Comparison of ENCODE assay signal across 10 cellular contexts in the genomic region with DNA sequence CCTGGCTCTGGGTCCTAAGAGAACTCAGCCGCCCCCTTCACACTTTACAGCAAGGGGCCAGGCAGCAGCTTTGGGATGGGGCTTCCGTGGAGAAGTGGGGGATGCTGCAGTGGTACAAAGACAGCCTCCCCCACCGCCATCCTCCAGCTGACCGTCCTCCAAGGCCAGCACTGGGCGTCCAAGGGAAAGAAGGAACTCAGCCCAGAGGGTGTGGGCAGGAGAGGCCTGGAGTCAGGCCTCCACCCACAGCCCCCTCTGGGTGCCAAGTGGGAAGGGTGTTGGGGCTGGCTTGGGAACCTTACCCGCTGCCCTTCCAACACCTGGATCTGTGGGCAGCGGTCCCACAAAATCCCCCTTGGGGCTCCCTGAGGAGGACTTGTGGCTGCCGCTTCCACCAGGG. TPM values are rescaled to one million over a fixed set of nuclear protein-coding genes. Genes with fewer than 3 reads are reported as not detected.
A peak's percentile ranks its signal among the peaks of the same experiment; 100 is the strongest.
DNase-seq lines count a peak whose midpoint lies in the region; ATAC-seq and TF ChIP-seq lines count a peak whose summit lies in the region.
"Had no signal": no experiment of that assay in that cellular context is flagged by ENCODE, and none has a peak within 500 bp of the region (broad histone marks: within the 10 kb centered on the region; RNA-seq: fewer than 3 reads in every experiment).

No MANE protein-coding gene starts in this region.

- TF ChIP-seq CTCF in WERI-Rb-1 (IDR thresholded peaks at IDR 0.05; ENCODE audit: low read depth, low read length): no peak

- H3K9me3 Mint-ChIP-seq in stimulated activated naive CD8-positive, alpha-beta T cell treated with anti-CD3 and anti-CD28 coated beads, Interleukin-15, Interleukin-2, amounts not matched to agents 100 ng/mL and 50 ng/mL, for 24 hours: no peaks in the 10 kb centered on the region
- no peaks in the 10 kb centered on the region for H3K9me3 Mint-ChIP-seq in activated naive CD8-positive, alpha-beta T cell treated with anti-CD3 and anti-CD28 coated beads, Interleukin-2, amount 10 ng/mL, durations not matched to agents 7 days and 5 days
- H3K9me3 Mint-ChIP-seq in natural killer cell treated with Interleukin-12 subunit alpha and Interleukin-12 subunit beta and Interleukin-15 and Interleukin-18, amount 100 ng/mL, for 72 hours: no peaks in the 10 kb centered on the region
- H3K9me3 Mint-ChIP-seq: type B pancreatic cell had no signal

- H3K27ac Mint-ChIP-seq in stimulated activated naive CD8-positive, alpha-beta T cell treated with anti-CD3 and anti-CD28 coated beads, Interleukin-15, Interleukin-2, amounts not matched to agents 100 ng/mL and 50 ng/mL, for 24 hours: peak overlapping the region; percentile 98
- peak overlapping the region; percentile 100 for H3K27ac Mint-ChIP-seq in activated naive CD8-positive, alpha-beta T cell treated with anti-CD3 and anti-CD28 coated beads, Interleukin-2, amount 10 ng/mL, durations not matched to agents 7 days and 5 days
- peak overlapping the region; percentile 75 to 87 for H3K27ac Mint-ChIP-seq in natural killer cell treated with Interleukin-12 subunit alpha and Interleukin-12 subunit beta and Interleukin-15 and Interleukin-18, amount 100 ng/mL, for 72 hours
- H3K27ac Mint-ChIP-seq: type B pancreatic cell had no signal

- peaks cover 50% of the 10 kb centered on the region for H3K4me1 Mint-ChIP-seq in stimulated activated naive CD8-positive, alpha-beta T cell treated with anti-CD3 and anti-CD28 coated beads, Interleukin-15, Interleukin-2, amounts not matched to agents 100 ng/mL and 50 ng/mL, for 24 hours (ENCODE audit: low read depth)
- H3K4me1 Mint-ChIP-seq in activated naive CD8-positive, alpha-beta T cell treated with anti-CD3 and anti-CD28 coated beads, Interleukin-2, amount 10 ng/mL, durations not matched to agents 7 days and 5 days: peaks cover 36% of the 10 kb centered on the region
- H3K4me1 Mint-ChIP-seq in natural killer cell treated with Interleukin-12 subunit alpha and Interleukin-12 subunit beta and Interleukin-15 and Interleukin-18, amount 100 ng/mL, for 72 hours (ENCODE audit: low read depth in 2 of 2): peaks cover 25 to 28% of the 10 kb centered on the region in 2 donors

- no peaks in the 10 kb centered on the region for H3K36me3 Mint-ChIP-seq in stimulated activated naive CD8-positive, alpha-beta T cell treated with anti-CD3 and anti-CD28 coated beads, Interleukin-15, Interleukin-2, amounts not matched to agents 100 ng/mL and 50 ng/mL, for 24 hours (ENCODE audit: low read depth)
- peaks cover 2% of the 10 kb centered on the region for H3K36me3 Mint-ChIP-seq in activated naive CD8-positive, alpha-beta T cell treated with anti-CD3 and anti-CD28 coated beads, Interleukin-2, amount 10 ng/mL, durations not matched to agents 7 days and 5 days
- H3K36me3 Mint-ChIP-seq in natural killer cell treated with Interleukin-12 subunit alpha and Interleukin-12 subunit beta and Interleukin-15 and Interleukin-18, amount 100 ng/mL, for 72 hours: no peaks in the 10 kb centered on the region
- H3K36me3 Mint-ChIP-seq: type B pancreatic cell had no signal

- no peaks in the 10 kb centered on the region for H3K9me3 ChIP-seq in WERI-Rb-1 (ENCODE audit: severe bottlenecking)

- no peak overlapping the region for H3K27ac ChIP-seq in WERI-Rb-1

- peaks cover 5% of the 10 kb centered on the region for H3K36me3 ChIP-seq in WERI-Rb-1

- no peak overlapping the region for H3K4me3 ChIP-seq in WERI-Rb-1 (ENCODE audit: low read depth, low read length)

- no peak for ATAC-seq in stimulated activated naive CD8-positive, alpha-beta T cell treated with anti-CD3 and anti-CD28 coated beads, Interleukin-15, Interleukin-2, amounts not matched to agents 100 U/mL and 50 U/mL, for 24 hours
- no peak for ATAC-seq in activated naive CD8-positive, alpha-beta T cell treated with anti-CD3 and anti-CD28 coated beads, Interleukin-2, amount 10 ng/mL, durations not matched to agents 7 days and 5 days (ENCODE audit: low read depth)
- ATAC-seq in natural killer cell treated with Interleukin-12 subunit alpha and Interleukin-12 subunit beta and Interleukin-15 and Interleukin-18, amount 100 ng/mL, for 72 hours: no peak
- no peak for ATAC-seq in HG03342 (IDR thresholded peaks at IDR 0.05; ENCODE audit: unreplicated experiment)
- no peak for ATAC-seq in SK-N-SH treated with all-trans-retinoic acid at 6 μM for 48 hours

- POLR2A ChIA-PET in activated naive CD8-positive, alpha-beta T cell treated with anti-CD3 and anti-CD28 coated beads, Interleukin-2, amount 10 ng/mL, durations not matched to agents 7 days and 5 days (lab: Charles Lee): interaction anchor here (1.8 to 5.5 kb wide), 4 partner anchors 8 to 120 kb away, joined by 9 to 109 read pairs (median 20); partner anchors contain the start of genes GMEB2, PPDPF and RTEL1

- H3K27me3 ChIP-seq in WERI-Rb-1 (ENCODE audit: insufficient read depth, low read depth, severe bottlenecking): no peaks in the 10 kb centered on the region

- peak overlapping the region; percentile 87 for H3K4me3 Mint-ChIP-seq in stimulated activated naive CD8-positive, alpha-beta T cell treated with anti-CD3 and anti-CD28 coated beads, Interleukin-15, Interleukin-2, amounts not matched to agents 100 ng/mL and 50 ng/mL, for 24 hours
- H3K4me3 Mint-ChIP-seq in activated naive CD8-positive, alpha-beta T cell treated with anti-CD3 and anti-CD28 coated beads, Interleukin-2, amount 10 ng/mL, durations not matched to agents 7 days and 5 days: peak overlapping the region; percentile 94
- H3K4me3 Mint-ChIP-seq in natural killer cell treated with Interleukin-12 subunit alpha and Interleukin-12 subunit beta and Interleukin-15 and Interleukin-18, amount 100 ng/mL, for 72 hours: peak overlapping the region; percentile 39
- H3K4me3 Mint-ChIP-seq: type B pancreatic cell had no signal

- DNase-seq in stimulated activated naive CD8-positive, alpha-beta T cell treated with anti-CD3 and anti-CD28 coated beads, Interleukin-15, Interleukin-2, amounts not matched to agents 100 U/mL and 50 U/mL, for 24 hours: no peak
- DNase-seq in activated naive CD8-positive, alpha-beta T cell treated with anti-CD3 and anti-CD28 coated beads, Interleukin-2, amount 10 ng/mL, durations not matched to agents 7 days and 5 days: peak; percentile 46
- no peak for DNase-seq in natural killer cell treated with Interleukin-12 subunit alpha and Interleukin-12 subunit beta and Interleukin-15 and Interleukin-18, amount 100 ng/mL, for 72 hours (ENCODE audit: low spot score)
- DNase-seq in WERI-Rb-1 (no peak), iPS-NIHi7 (ENCODE audit: extremely low spot score) (no peak)
- DNase-seq: NCI-H1048 had no signal

- no peaks in the 10 kb centered on the region for H3K27me3 Mint-ChIP-seq in stimulated activated naive CD8-positive, alpha-beta T cell treated with anti-CD3 and anti-CD28 coated beads, Interleukin-15, Interleukin-2, amounts not matched to agents 100 ng/mL and 50 ng/mL, for 24 hours
- no peaks in the 10 kb centered on the region for H3K27me3 Mint-ChIP-seq in activated naive CD8-positive, alpha-beta T cell treated with anti-CD3 and anti-CD28 coated beads, Interleukin-2, amount 10 ng/mL, durations not matched to agents 7 days and 5 days
- peaks cover 0 to 3% of the 10 kb centered on the region in 2 donors for H3K27me3 Mint-ChIP-seq in natural killer cell treated with Interleukin-12 subunit alpha and Interleukin-12 subunit beta and Interleukin-15 and Interleukin-18, amount 100 ng/mL, for 72 hours
- H3K27me3 Mint-ChIP-seq: type B pancreatic cell had no signal

TF ChIP-seq in SK-N-SH treated with all-trans-retinoic acid at 6 μM for 48 hours, 23 proteins besides CTCF, POLR2A, EP300 and RAD21 (continues in another document):
- TF ChIP-seq ZFP3 (CRISPR knock-in tag; IDR thresholded peaks at IDR 0.05) (no peak), RARB (CRISPR knock-in tag; IDR thresholded peaks at IDR 0.05) (no peak), TOX (CRISPR knock-in tag; IDR thresholded peaks at IDR 0.05; ENCODE audit: borderline replicate concordance) (no peak), ZNF8 (CRISPR knock-in tag; IDR thresholded peaks at IDR 0.05) (no peak)

RNA-seq across cellular contexts. Expression of gene STMN3, which starts 13.1 kb away (rescaled TPM):
- total RNA-seq in activated naive CD8-positive, alpha-beta T cell treated with anti-CD3 and anti-CD28 coated beads, Interleukin-2, amount 10 ng/mL, durations not matched to agents 7 days and 5 days: 10 to 100 TPM; 42.1 to 45.6 TPM
- 1 to 10 TPM in 1 of 2 donors, under 1 TPM in 1; 0.88 to 3.2 TPM for total RNA-seq in natural killer cell treated with Interleukin-12 subunit alpha and Interleukin-12 subunit beta and Interleukin-15 and Interleukin-18, amount 100 ng/mL, for 72 hours

RNA-seq across cellular contexts. Expression of gene GMEB2, which starts 13.2 kb away (rescaled TPM):
- 10 to 100 TPM; 20.5 to 21.6 TPM for total RNA-seq in activated naive CD8-positive, alpha-beta T cell treated with anti-CD3 and anti-CD28 coated beads, Interleukin-2, amount 10 ng/mL, durations not matched to agents 7 days and 5 days
- total RNA-seq in natural killer cell treated with Interleukin-12 subunit alpha and Interleukin-12 subunit beta and Interleukin-15 and Interleukin-18, amount 100 ng/mL, for 72 hours: 10 to 100 TPM; 14.7 to 15.5 TPM

RNA-seq across cellular contexts. Expression of gene RTEL1, which starts 18.0 kb away (rescaled TPM):
- 10 to 100 TPM; 41.3 to 41.5 TPM for total RNA-seq in activated naive CD8-positive, alpha-beta T cell treated with anti-CD3 and anti-CD28 coated beads, Interleukin-2, amount 10 ng/mL, durations not matched to agents 7 days and 5 days
- total RNA-seq in natural killer cell treated with Interleukin-12 subunit alpha and Interleukin-12 subunit beta and Interleukin-15 and Interleukin-18, amount 100 ng/mL, for 72 hours: 10 to 100 TPM; 32.3 to 76.9 TPM

RNA-seq across cellular contexts. Expression of gene TNFRSF6B, which starts 56.4 kb away (rescaled TPM):
- not detected for total RNA-seq in activated naive CD8-positive, alpha-beta T cell treated with anti-CD3 and anti-CD28 coated beads, Interleukin-2, amount 10 ng/mL, durations not matched to agents 7 days and 5 days
- not detected for total RNA-seq in natural killer cell treated with Interleukin-12 subunit alpha and Interleukin-12 subunit beta and Interleukin-15 and Interleukin-18, amount 100 ng/mL, for 72 hours

Comparison
In these comparisons a context has a peak if more than half of its experiments do, and no peak if none do; other contexts are left out.
1. H3K4me3 Mint-ChIP-seq: peak in every context shown above with its lines; median percentile 94 in activated naive CD8-positive, alpha-beta T cell treated with anti-CD3 and anti-CD28 coated beads, Interleukin-2, amount 10 ng/mL, durations not matched to agents 7 days and 5 days; 87 in stimulated activated naive CD8-positive, alpha-beta T cell treated with anti-CD3 and anti-CD28 coated beads, Interleukin-15, Interleukin-2, amounts not matched to agents 100 ng/mL and 50 ng/mL, for 24 hours; 39 in natural killer cell treated with Interleukin-12 subunit alpha and Interleukin-12 subunit beta and Interleukin-15 and Interleukin-18, amount 100 ng/mL, for 72 hours.
2. RNA of gene STMN3, which starts 13.1 kb away (total RNA-seq): 42.1 to 45.6 TPM in activated naive CD8-positive, alpha-beta T cell treated with anti-CD3 and anti-CD28 coated beads, Interleukin-2, amount 10 ng/mL, durations not matched to agents 7 days and 5 days; 0.88 to 3.2 TPM in natural killer cell treated with Interleukin-12 subunit alpha and Interleukin-12 subunit beta and Interleukin-15 and Interleukin-18, amount 100 ng/mL, for 72 hours; every median in the first group is over 10 times any median in the second.
3. Peak in every context shown above with its lines, with median percentiles within 50 percentile points of each other: H3K27ac Mint-ChIP-seq.